In genomic region chr2:176328149-176328548, GRCh38 we compare ENCODE assay signal across 19 cellular contexts.
"Had no signal": no experiment of that assay in that cellular context is flagged by ENCODE, and none has a peak within 500 bp of the region (broad histone marks: within the 10 kb centered on the region; RNA-seq: fewer than 3 reads in every experiment).

No MANE protein-coding gene starts in this region.

- H3K36me3 ChIP-seq: adrenal gland, prostate gland, WERI-Rb-1 had no signal

- H3K4me3 ChIP-seq: adrenal gland, cardiac muscle cell, gastrocnemius medialis, heart left ventricle, mucosa of descending colon, prostate gland, right atrium auricular region had no signal

- ATAC-seq: activated naive CD4-positive, alpha-beta T cell treated with anti-CD3 and anti-CD28 coated beads, Interleukin-2, amount 50 U/mL, for 72 hours; esophagus mucosa; gastrocnemius medialis; heart left ventricle; mucosa of descending colon; stimulated activated naive CD8-positive, alpha-beta T cell treated with anti-CD3 and anti-CD28 coated beads, Interleukin-15, amount 100 ng/mL, for 72 hours had no signal

- H3K27ac ChIP-seq: adrenal gland, cardiac muscle cell, gastrocnemius medialis, heart left ventricle, prostate gland, right atrium auricular region, WERI-Rb-1 had no signal

- DNase-seq: activated CD4-positive, alpha-beta T cell treated with anti-CD3 and anti-CD28 coated beads for 1 hour; activated gamma-delta T cell; adrenal gland; effector CD8-positive, alpha-beta T cell; gastrocnemius medialis; heart left ventricle; mesenchymal stem cell; mucosa of descending colon; naive B cell; stimulated activated CD4-positive, alpha-beta T cell treated with anti-CD3 and anti-CD28 coated beads, Interleukin-2, amount 100 ng/mL, for 24 hours; stimulated activated naive CD8-positive, alpha-beta T cell treated with anti-CD3 and anti-CD28 coated beads, Interleukin-15, amount 100 ng/mL, for 72 hours; T-helper 2 cell; trophoblast cell; WERI-Rb-1 had no signal

- H3K4me1 ChIP-seq: adrenal gland, gastrocnemius medialis, prostate gland, right atrium auricular region had no signal

- H3K9me3 ChIP-seq: gastrocnemius medialis, heart left ventricle, mucosa of descending colon, prostate gland, right atrium auricular region had no signal

- H3K27me3 ChIP-seq: adrenal gland, cardiac muscle cell, gastrocnemius medialis, heart left ventricle, right atrium auricular region had no signal
